Comparison of ENCODE assay signal across 28 cellular contexts in genomic region chr6:16570221-16570553, GRCh38.
"Had no signal": no experiment of that assay in that cellular context is flagged by ENCODE, and none has a peak within 500 bp of the region (broad histone marks: within the 10 kb centered on the region; RNA-seq: fewer than 3 reads in every experiment).

No MANE protein-coding gene starts in this region.

- H3K27ac ChIP-seq: left lung, lower lobe of right lung, neural progenitor cell, ovary, right atrium auricular region, right lobe of liver, suprapubic skin, thoracic aorta, tibial artery, upper lobe of right lung had no signal

- H3K9me3 Mint-ChIP-seq: immature natural killer cell; naive B cell; natural killer cell; nephron progenitor cell; neural progenitor cell; stimulated activated naive CD8-positive, alpha-beta T cell treated with anti-CD3 and anti-CD28 coated beads, Interleukin-15, Interleukin-2, amounts not matched to agents 100 ng/mL and 50 ng/mL, for 24 hours had no signal

- H3K4me1 Mint-ChIP-seq: nephron progenitor cell, neural progenitor cell had no signal

- H3K27ac Mint-ChIP-seq: natural killer cell; nephron progenitor cell; neural progenitor cell; stimulated activated naive CD8-positive, alpha-beta T cell treated with anti-CD3 and anti-CD28 coated beads, Interleukin-15, Interleukin-2, amounts not matched to agents 100 ng/mL and 50 ng/mL, for 24 hours had no signal

- H3K36me3 Mint-ChIP-seq: naive B cell, natural killer cell, neural progenitor cell had no signal

- H3K27me3 Mint-ChIP-seq: progenitor cell of endocrine pancreas; stimulated activated naive CD8-positive, alpha-beta T cell treated with anti-CD3 and anti-CD28 coated beads, Interleukin-15, Interleukin-2, amounts not matched to agents 100 ng/mL and 50 ng/mL, for 24 hours had no signal

- H3K4me1 ChIP-seq: lower lobe of right lung, right atrium auricular region, right lobe of liver, tibial artery, upper lobe of right lung had no signal

- DNase-seq: hypothalamus; immature natural killer cell; kidney; left colon; left lung; lower lobe of right lung; mammary epithelial cell; mesenchymal stem cell; naive B cell; natural killer cell; nephron progenitor cell; ovary; right lobe of liver; stimulated activated CD4-positive, alpha-beta T cell treated with anti-CD3 and anti-CD28 coated beads, Interleukin-1b, Interleukin-23, amount 100 ng/mL, for 48 hours; stimulated activated CD4-positive, alpha-beta T cell treated with anti-CD3 and anti-CD28 coated beads, Interleukin-2, amount 100 ng/mL, for 48 hours; stimulated activated CD4-positive, alpha-beta T cell treated with anti-CD3 and anti-CD28 coated beads, Interleukin-4, amount 100 ng/mL, for 4 hours; stimulated activated CD8-positive, alpha-beta memory T cell treated with anti-CD3 and anti-CD28 coated beads, Interleukin-4, amount 100 ng/mL, for 48 hours; stimulated activated naive CD4-positive, alpha-beta T cell; tibial artery; trophoblast cell; upper lobe of right lung had no signal

- H3K27me3 ChIP-seq: left lung, neural progenitor cell, ovary, right atrium auricular region, right lobe of liver, suprapubic skin, tibial artery, upper lobe of right lung had no signal

- ATAC-seq: left colon, left lung, lower lobe of right lung, natural killer cell, right lobe of liver, upper lobe of right lung had no signal

- H3K4me3 Mint-ChIP-seq: immature natural killer cell; naive B cell; natural killer cell; nephron progenitor cell; neural progenitor cell; stimulated activated naive CD8-positive, alpha-beta T cell treated with anti-CD3 and anti-CD28 coated beads, Interleukin-15, Interleukin-2, amounts not matched to agents 100 ng/mL and 50 ng/mL, for 24 hours had no signal

- H3K4me3 ChIP-seq: left lung, lower lobe of right lung, neural progenitor cell, ovary, right atrium auricular region, right lobe of liver, smooth muscle cell, suprapubic skin, thoracic aorta, tibial artery, upper lobe of right lung had no signal

- H3K9me3 ChIP-seq: left lung, lower lobe of right lung, ovary, right atrium auricular region, right lobe of liver, suprapubic skin, thoracic aorta, tibial artery, upper lobe of right lung had no signal

- H3K36me3 ChIP-seq: left lung, lower lobe of right lung, neural progenitor cell, ovary, right atrium auricular region, right lobe of liver, suprapubic skin, thoracic aorta, tibial artery, upper lobe of right lung had no signal
